15 cellular contexts compared by ENCODE assay signal in the genomic region with DNA sequence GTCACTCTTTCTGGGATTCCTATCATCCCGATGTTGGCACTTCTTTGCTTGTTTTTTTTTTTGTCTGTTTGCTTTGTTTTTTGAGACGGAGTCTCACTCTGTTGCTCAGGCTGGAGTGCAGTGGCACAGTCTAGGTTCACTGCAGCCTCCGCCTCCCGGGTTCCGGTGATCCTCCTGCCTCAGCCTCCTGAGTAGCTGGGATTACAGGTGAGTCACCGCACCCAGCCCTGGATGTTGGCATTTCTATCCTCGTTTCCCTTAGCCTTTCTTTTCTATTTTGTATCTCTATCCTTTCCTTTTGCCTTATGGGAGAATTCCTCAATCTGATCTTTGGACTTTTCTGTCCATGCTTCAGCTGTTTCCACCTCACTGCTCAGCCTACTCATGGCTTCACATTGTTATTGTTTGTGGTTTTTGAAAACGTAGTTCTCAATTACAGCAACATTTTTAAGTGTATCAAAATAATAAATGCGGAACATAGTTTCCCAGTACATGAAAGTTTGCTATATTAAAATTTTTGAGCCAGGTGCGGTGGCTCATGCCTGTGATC.
"Had no signal": no experiment of that assay in that cellular context is flagged by ENCODE, and none has a peak within 500 bp of the region (broad histone marks: within the 10 kb centered on the region; RNA-seq: fewer than 3 reads in every experiment).

No MANE protein-coding gene starts in this region.

- H3K4me1 Mint-ChIP-seq: activated naive CD8-positive, alpha-beta T cell treated with anti-CD3 and anti-CD28 coated beads for 36 hours; WTC11 had no signal

- H3K4me3 Mint-ChIP-seq: activated CD8-positive, alpha-beta T cell treated with anti-CD3 and anti-CD28 coated beads for 36 hours; activated naive CD8-positive, alpha-beta T cell treated with anti-CD3 and anti-CD28 coated beads for 36 hours; neural crest cell; T-helper 17 cell; WTC11 had no signal

- H3K27ac Mint-ChIP-seq: activated CD8-positive, alpha-beta T cell treated with anti-CD3 and anti-CD28 coated beads for 36 hours; activated naive CD8-positive, alpha-beta T cell treated with anti-CD3 and anti-CD28 coated beads for 36 hours; T-helper 17 cell; WTC11 had no signal

- H3K9me3 Mint-ChIP-seq: activated CD8-positive, alpha-beta T cell treated with anti-CD3 and anti-CD28 coated beads for 36 hours; activated naive CD8-positive, alpha-beta T cell treated with anti-CD3 and anti-CD28 coated beads for 36 hours; neural crest cell had no signal

- H3K36me3 Mint-ChIP-seq: activated naive CD8-positive, alpha-beta T cell treated with anti-CD3 and anti-CD28 coated beads for 36 hours; WTC11 had no signal

- DNase-seq: activated CD4-positive, alpha-beta T cell treated with anti-CD3 and anti-CD28 coated beads for 4 hours; activated CD8-positive, alpha-beta T cell treated with anti-CD3 and anti-CD28 coated beads for 36 hours; activated naive CD8-positive, alpha-beta T cell treated with anti-CD3 and anti-CD28 coated beads for 36 hours; cerebellar nuclear complex; dermis blood vessel endothelial cell; hippocampal formation; ovary; sigmoid colon; stimulated activated CD4-positive, alpha-beta T cell treated with anti-CD3 and anti-CD28 coated beads, Interleukin-1b, Interleukin-23, amount 100 ng/mL, for 48 hours; stomach; T-helper 17 cell; testis; upper lobe of left lung had no signal

- ATAC-seq: activated CD8-positive, alpha-beta T cell treated with anti-CD3 and anti-CD28 coated beads for 36 hours; T-helper 17 cell; WTC11 had no signal
